ENCODE assay signal across 8 cellular contexts in genomic region chr3:107523361-107524213, GRCh38. TPM values are rescaled to one million over a fixed set of nuclear protein-coding genes. Genes with fewer than 3 reads are reported as not detected.
DNase-seq lines count a peak whose midpoint lies in the region; ATAC-seq, FAIRE-seq and TF ChIP-seq lines count a peak whose summit lies in the region.

No MANE protein-coding gene starts in this region.

- H3K36me3 Mint-ChIP-seq in activated naive CD8-positive, alpha-beta T cell treated with anti-CD3 and anti-CD28 coated beads, Interleukin-2, amount 10 ng/mL, durations not matched to agents 7 days and 5 days: peaks cover 8% of the 10 kb centered on the region

- H3K4me3 Mint-ChIP-seq in activated naive CD8-positive, alpha-beta T cell treated with anti-CD3 and anti-CD28 coated beads, Interleukin-2, amount 10 ng/mL, durations not matched to agents 7 days and 5 days: peak overlapping the region; percentile 97

- DNase-seq in DMS153 treated with DMSO at 0.1 percent for 48 hours (lab: John Stamatoyannopoulos, UW; ENCODE audit: unreplicated experiment) (peak; percentile 27), HTR-8/SVneo (ENCODE audit: insufficient read length, low spot score) (peak; percentile 15), SKM-1 (lab: John Stamatoyannopoulos, UW; ENCODE audit: unreplicated experiment) (peak; percentile 22), cardiac septum (ENCODE audit: low spot score) (peak; percentile 82), ovary (peak; percentile 49 to 74 (median 57)), aorta (peak in 1 of 2 donors; percentile 65)
- peak; percentile 75 for DNase-seq in activated naive CD8-positive, alpha-beta T cell treated with anti-CD3 and anti-CD28 coated beads, Interleukin-2, amount 10 ng/mL, durations not matched to agents 7 days and 5 days

- intact Hi-C loops in cardiac septum (cut with DNase I): loop anchor here (1.0 to 2.0 kb wide), 3 partner anchors 75 to 283 kb away; no protein-coding TSS in a partner anchor
- intact Hi-C loops in ovary (cut with DNase I): loop anchor here in 3 of 4 donors (5.0 to 10.0 kb wide), 5 partner anchors 89 to 279 kb away; no protein-coding TSS in a partner anchor
- intact Hi-C loops in aorta (cut with DNase I): loop anchor here (1.0 to 10.0 kb wide), 4 partner anchors 91 to 289 kb away; no protein-coding TSS in a partner anchor

- H3K4me1 ChIP-seq in ovary (ENCODE audit: insufficient read depth) (peaks cover 4% of the 10 kb centered on the region), aorta (ENCODE audit: control insufficient read depth in 1 of 2, insufficient read depth in 2 of 2, low read length in 2 of 2) (no peaks in the 10 kb centered on the region)

- TF ChIP-seq CTCF in ovary (IDR thresholded peaks at IDR 0.05): no peak

- H3K36me3 ChIP-seq in ovary (no peaks in the 10 kb centered on the region), aorta (ENCODE audit: control insufficient read depth in 1 of 2, insufficient read depth in 2 of 2, low read length in 1 of 2) (no peaks in the 10 kb centered on the region)

- H3K27me3 ChIP-seq in ovary (no peaks in the 10 kb centered on the region), aorta (ENCODE audit: control insufficient read depth in 1 of 2, insufficient read depth in 2 of 2, low read length in 1 of 2) (no peaks in the 10 kb centered on the region)

- TF ChIP-seq POLR2A in ovary (IDR thresholded peaks at IDR 0.05): no peak

- 1% methylated on average over 37 to 54 of the region's 54 CpGs for WGBS in ovary, 3 donors
- WGBS in aorta, 2 donors: 0 to 1% methylated on average over 40 to 54 of the region's 54 CpGs

- H3K27me3 Mint-ChIP-seq in activated naive CD8-positive, alpha-beta T cell treated with anti-CD3 and anti-CD28 coated beads, Interleukin-2, amount 10 ng/mL, durations not matched to agents 7 days and 5 days: no peaks in the 10 kb centered on the region

- no peak for TF ChIP-seq EP300 in ovary (IDR thresholded peaks at IDR 0.05)

- H3K9me3 Mint-ChIP-seq in activated naive CD8-positive, alpha-beta T cell treated with anti-CD3 and anti-CD28 coated beads, Interleukin-2, amount 10 ng/mL, durations not matched to agents 7 days and 5 days: no peaks in the 10 kb centered on the region

- FAIRE-seq in HTR-8/SVneo (lab: Jason Lieb, UNC): no peak

- H3K9me3 ChIP-seq in ovary: no peaks in the 10 kb centered on the region
- H3K9me3 ChIP-seq in aorta (ENCODE audit: control insufficient read depth, low read length): no peaks in the 10 kb centered on the region

- peak overlapping the region; percentile 96 for H3K27ac Mint-ChIP-seq in activated naive CD8-positive, alpha-beta T cell treated with anti-CD3 and anti-CD28 coated beads, Interleukin-2, amount 10 ng/mL, durations not matched to agents 7 days and 5 days

- POLR2A ChIA-PET in activated naive CD8-positive, alpha-beta T cell treated with anti-CD3 and anti-CD28 coated beads, Interleukin-2, amount 10 ng/mL, durations not matched to agents 7 days and 5 days (lab: Charles Lee): interaction anchor here (0.6 to 1.3 kb wide), 8 partner anchors 14 to 880 kb away, joined by 3 to 12 read pairs (median 3); no protein-coding TSS in a partner anchor

- peaks cover 21% of the 10 kb centered on the region for H3K4me1 Mint-ChIP-seq in activated naive CD8-positive, alpha-beta T cell treated with anti-CD3 and anti-CD28 coated beads, Interleukin-2, amount 10 ng/mL, durations not matched to agents 7 days and 5 days

- H3K27ac ChIP-seq in ovary (peak overlapping the region; percentile 90 to 96), aorta (ENCODE audit: low read depth in 1 of 2, low read length in 2 of 2) (peak overlapping the region; percentile 57 to 70)

- ATAC-seq in GM21423 (IDR thresholded peaks at IDR 0.05; ENCODE audit: unreplicated experiment) (peak; percentile 23), aorta (ENCODE audit: low FRiP score) (peak; percentile 72)
- peak; percentile 42 for ATAC-seq in activated naive CD8-positive, alpha-beta T cell treated with anti-CD3 and anti-CD28 coated beads, Interleukin-2, amount 10 ng/mL, durations not matched to agents 7 days and 5 days (ENCODE audit: low read depth)

- H3K4me3 ChIP-seq in ovary (peak overlapping the region; percentile 61), aorta (ENCODE audit: low read length in 2 of 2) (peak overlapping the region; percentile 94)

RNA-seq across cellular contexts. Expression of gene BBX, which starts 0.8 kb away (rescaled TPM):
- 10 to 100 TPM; 53.5 to 55.8 TPM for total RNA-seq in activated naive CD8-positive, alpha-beta T cell treated with anti-CD3 and anti-CD28 coated beads, Interleukin-2, amount 10 ng/mL, durations not matched to agents 7 days and 5 days
- total RNA-seq in cardiac septum: 45.3 TPM
- total RNA-seq in ovary: 100 to 1,000 TPM in 2 of 7 donors, 10 to 100 TPM in 5; 61.8 to 114 (median 95.9) TPM
- polyA plus RNA-seq in ovary: 10 to 100 TPM; 15.8 to 41.0 TPM
- 10 to 100 TPM; 76.7 to 77.8 TPM for total RNA-seq in aorta
- 10 to 100 TPM; 10.0 to 13.4 TPM for polyA plus RNA-seq in aorta
